In the genomic region with DNA sequence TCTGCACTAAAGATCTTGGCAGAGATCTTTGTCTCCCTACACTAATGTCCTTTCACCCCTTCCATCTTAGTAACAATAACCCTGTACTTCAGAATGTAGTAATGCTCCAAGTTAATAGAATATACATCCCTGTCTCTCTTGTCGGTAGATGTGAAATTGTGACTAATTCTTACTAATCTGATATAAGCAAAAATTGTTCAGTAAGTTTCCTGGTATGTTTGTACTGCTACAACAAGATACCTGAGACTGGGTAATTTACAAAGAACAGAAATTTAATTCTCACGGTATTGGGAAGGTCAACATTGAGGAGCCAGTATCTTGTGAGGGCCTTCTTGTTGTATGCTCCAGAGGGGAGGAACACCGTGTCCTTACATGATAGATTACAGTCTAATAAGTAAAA, we compare ENCODE assay signal across 39 cellular contexts.
"Had no signal": no experiment of that assay in that cellular context is flagged by ENCODE, and none has a peak within 500 bp of the region (broad histone marks: within the 10 kb centered on the region; RNA-seq: fewer than 3 reads in every experiment).

No MANE protein-coding gene starts in this region.

- H3K36me3 ChIP-seq: adrenal gland, ascending aorta, brain microvascular endothelial cell, breast epithelium, cardiac muscle cell had no signal

- FAIRE-seq: astrocyte had no signal

- H3K4me1 ChIP-seq: adrenal gland, ascending aorta, body of pancreas, breast epithelium had no signal

- H3K27ac Mint-ChIP-seq: activated naive CD4-positive, alpha-beta T cell treated with anti-CD3 and anti-CD28 coated beads for 36 hours; activated naive CD4-positive, alpha-beta T cell treated with anti-CD3 and anti-CD28 coated beads, Interleukin-2, amount 10 ng/mL, durations not matched to agents 7 days and 5 days; activated naive CD4-positive, alpha-beta T cell treated with anti-CD3 and anti-CD28 coated beads, Interleukin-2, amount 50 U/mL, for 24 hours; activated naive CD4-positive, alpha-beta T cell treated with anti-CD3 and anti-CD28 coated beads, Interleukin-2, amount 50 U/mL, for 72 hours; activated naive CD8-positive, alpha-beta T cell; activated naive CD8-positive, alpha-beta T cell treated with anti-CD3 and anti-CD28 coated beads for 36 hours; activated naive CD8-positive, alpha-beta T cell treated with anti-CD3 and anti-CD28 coated beads, Interleukin-2, amount 10 ng/mL, durations not matched to agents 7 days and 5 days; activated naive CD8-positive, alpha-beta T cell treated with anti-CD3 and anti-CD28 coated beads, Interleukin-2, amount 50 U/mL, for 24 hours; activated T-cell treated with anti-CD3 and anti-CD28 coated beads, Interleukin-2, amount 50 U/mL, for 24 hours; activated T-cell treated with anti-CD3 and anti-CD28 coated beads, Interleukin-2, amount 50 U/mL, for 72 hours; activated T-helper 1 cell treated with anti-CD3 and anti-CD28 coated beads, Interleukin-12 subunit alpha, Interleukin-12 subunit beta, Interleukin-2, Interleukin-4 antibody, amounts not matched to agents 30 ng/mL and 10 ng/mL and 1 ng/mL, durations not matched to agents 14 hours and 24 hours and 36 hours; activated T-helper 17 cell treated with anti-CD3 and anti-CD28 coated beads, Interleukin-2, amount 50 U/mL, for 72 hours; activated T-helper 2 cell treated with anti-CD3 and anti-CD28 coated beads, Interferon-gamma antibody, Interleukin-2, Interleukin-4, amounts not matched to agents 10 μg/mL and 5 μg/mL and 100 μg/mL, durations not matched to agents 14 hours and 24 hours and 36 hours; brain had no signal

- H3K36me3 Mint-ChIP-seq: activated naive CD4-positive, alpha-beta T cell treated with anti-CD3 and anti-CD28 coated beads, Interleukin-2, amount 10 ng/mL, durations not matched to agents 7 days and 5 days; activated naive CD4-positive, alpha-beta T cell treated with anti-CD3 and anti-CD28 coated beads, Interleukin-2, amount 50 U/mL, for 24 hours; activated naive CD4-positive, alpha-beta T cell treated with anti-CD3 and anti-CD28 coated beads, Interleukin-2, amount 50 U/mL, for 72 hours; activated naive CD8-positive, alpha-beta T cell treated with anti-CD3 and anti-CD28 coated beads for 36 hours; activated naive CD8-positive, alpha-beta T cell treated with anti-CD3 and anti-CD28 coated beads, Interleukin-2, amount 10 ng/mL, durations not matched to agents 7 days and 5 days; brain had no signal

- H3K27ac ChIP-seq: adrenal gland, ascending aorta, body of pancreas, brain microvascular endothelial cell, breast epithelium, cardiac muscle cell had no signal

- ATAC-seq: activated naive CD4-positive, alpha-beta T cell treated with anti-CD3 and anti-CD28 coated beads, Interleukin-2, amount 50 U/mL, for 72 hours; activated naive CD8-positive, alpha-beta T cell treated with anti-CD3 and anti-CD28 coated beads, Interleukin-2, amount 50 U/mL, for 24 hours; activated T-cell treated with anti-CD3 and anti-CD28 coated beads, Interleukin-2, amount 50 U/mL, for 4 hours; activated T-cell treated with anti-CD3 and anti-CD28 coated beads, Interleukin-2, amount 50 U/mL, for 72 hours; activated T-helper 17 cell treated with anti-CD3 and anti-CD28 coated beads, Interleukin-2, amount 50 U/mL, for 72 hours; body of pancreas had no signal

- H3K27me3 ChIP-seq: adrenal gland, ascending aorta, body of pancreas, brain microvascular endothelial cell, breast epithelium, cardiac muscle cell had no signal

- H3K9me3 ChIP-seq: adrenal gland, ascending aorta, body of pancreas, breast epithelium had no signal

- H3K9me3 Mint-ChIP-seq: brain had no signal

- H3K4me1 Mint-ChIP-seq: activated naive CD4-positive, alpha-beta T cell treated with anti-CD3 and anti-CD28 coated beads, Interleukin-2, amount 10 ng/mL, durations not matched to agents 7 days and 5 days; activated naive CD4-positive, alpha-beta T cell treated with anti-CD3 and anti-CD28 coated beads, Interleukin-2, amount 50 U/mL, for 24 hours; activated naive CD8-positive, alpha-beta T cell treated with anti-CD3 and anti-CD28 coated beads for 36 hours; activated naive CD8-positive, alpha-beta T cell treated with anti-CD3 and anti-CD28 coated beads, Interleukin-2, amount 10 ng/mL, durations not matched to agents 7 days and 5 days; activated naive CD8-positive, alpha-beta T cell treated with anti-CD3 and anti-CD28 coated beads, Interleukin-2, amount 50 U/mL, for 24 hours; activated T-helper 17 cell treated with anti-CD3 and anti-CD28 coated beads, Interleukin-2, amount 50 U/mL, for 72 hours; brain; central memory CD8-positive, alpha-beta T cell had no signal

- H3K4me3 Mint-ChIP-seq: activated naive CD4-positive, alpha-beta T cell treated with anti-CD3 and anti-CD28 coated beads for 36 hours; activated naive CD4-positive, alpha-beta T cell treated with anti-CD3 and anti-CD28 coated beads, Interleukin-2, amount 10 ng/mL, durations not matched to agents 7 days and 5 days; activated naive CD4-positive, alpha-beta T cell treated with anti-CD3 and anti-CD28 coated beads, Interleukin-2, amount 50 U/mL, for 24 hours; activated naive CD8-positive, alpha-beta T cell; activated naive CD8-positive, alpha-beta T cell treated with anti-CD3 and anti-CD28 coated beads for 36 hours; activated naive CD8-positive, alpha-beta T cell treated with anti-CD3 and anti-CD28 coated beads, Interleukin-2, amount 10 ng/mL, durations not matched to agents 7 days and 5 days; activated naive CD8-positive, alpha-beta T cell treated with anti-CD3 and anti-CD28 coated beads, Interleukin-2, amount 50 U/mL, for 24 hours; activated T-cell treated with anti-CD3 and anti-CD28 coated beads, Interleukin-2, amount 50 U/mL, for 24 hours; activated T-cell treated with anti-CD3 and anti-CD28 coated beads, Interleukin-2, amount 50 U/mL, for 4 hours; activated T-cell treated with anti-CD3 and anti-CD28 coated beads, Interleukin-2, amount 50 U/mL, for 72 hours; activated T-helper 1 cell treated with anti-CD3 and anti-CD28 coated beads, Interleukin-12 subunit alpha, Interleukin-12 subunit beta, Interleukin-2, Interleukin-4 antibody, amounts not matched to agents 30 ng/mL and 10 ng/mL and 1 ng/mL, durations not matched to agents 14 hours and 24 hours and 36 hours; activated T-helper 17 cell treated with anti-CD3 and anti-CD28 coated beads, Interleukin-2, amount 50 U/mL, for 72 hours; brain; central memory CD8-positive, alpha-beta T cell had no signal

- H3K4me3 ChIP-seq: adrenal gland, ascending aorta, body of pancreas, breast epithelium, cardiac muscle cell had no signal

- DNase-seq: activated effector memory CD4-positive, alpha-beta T cell treated with anti-CD3 and anti-CD28 coated beads, Interleukin-2, amount 50 U/mL, for 16 hours; activated effector memory CD4-positive, alpha-beta T cell treated with Interleukin-2 at 50 U/mL for 16 hours; activated gamma-delta T cell; activated gamma-delta T cell treated with Interleukin-2 at 50 U/mL for 16 hours; activated naive CD4-positive, alpha-beta T cell; activated naive CD4-positive, alpha-beta T cell treated with anti-CD3 and anti-CD28 coated beads for 36 hours; activated naive CD4-positive, alpha-beta T cell treated with anti-CD3 and anti-CD28 coated beads, Interleukin-2, amount 10 ng/mL, durations not matched to agents 7 days and 5 days; activated naive CD4-positive, alpha-beta T cell treated with anti-CD3 and anti-CD28 coated beads, Interleukin-2, amount 50 U/mL, for 16 hours; activated naive CD4-positive, alpha-beta T cell treated with Interleukin-2 at 50 U/mL for 16 hours; activated naive CD8-positive, alpha-beta T cell treated with anti-CD3 and anti-CD28 coated beads for 36 hours; activated naive CD8-positive, alpha-beta T cell treated with anti-CD3 and anti-CD28 coated beads, Interleukin-2, amount 10 ng/mL, durations not matched to agents 7 days and 5 days; activated naive CD8-positive, alpha-beta T cell treated with anti-CD3 and anti-CD28 coated beads, Interleukin-2, amount 50 U/mL, for 24 hours; activated T-cell treated with anti-CD3 and anti-CD28 coated beads, Interleukin-2, amount 50 U/mL, for 1 hour; activated T-cell treated with anti-CD3 and anti-CD28 coated beads, Interleukin-2, amount 50 U/mL, for 24 hours; activated T-cell treated with anti-CD3 and anti-CD28 coated beads, Interleukin-2, amount 50 U/mL, for 4 hours; activated T-cell treated with anti-CD3 and anti-CD28 coated beads, Interleukin-2, amount 50 U/mL, for 48 hours; activated T-cell treated with anti-CD3 and anti-CD28 coated beads, Interleukin-2, amount 50 U/mL, for 72 hours; adrenal gland; amniotic stem cell; amygdala; anterior cingulate cortex; aorta; body of pancreas; brain microvascular endothelial cell; caudate nucleus; central memory CD4-positive, alpha-beta T cell; cerebellar nuclear complex had no signal

- H3K27me3 Mint-ChIP-seq: activated naive CD4-positive, alpha-beta T cell treated with anti-CD3 and anti-CD28 coated beads, Interleukin-2, amount 10 ng/mL, durations not matched to agents 7 days and 5 days; activated naive CD4-positive, alpha-beta T cell treated with anti-CD3 and anti-CD28 coated beads, Interleukin-2, amount 50 U/mL, for 24 hours; activated naive CD8-positive, alpha-beta T cell; activated naive CD8-positive, alpha-beta T cell treated with anti-CD3 and anti-CD28 coated beads for 36 hours; activated naive CD8-positive, alpha-beta T cell treated with anti-CD3 and anti-CD28 coated beads, Interleukin-2, amount 10 ng/mL, durations not matched to agents 7 days and 5 days; activated naive CD8-positive, alpha-beta T cell treated with anti-CD3 and anti-CD28 coated beads, Interleukin-2, amount 50 U/mL, for 24 hours; activated T-cell treated with anti-CD3 and anti-CD28 coated beads, Interleukin-2, amount 50 U/mL, for 24 hours; activated T-helper 17 cell treated with anti-CD3 and anti-CD28 coated beads, Interleukin-2, amount 50 U/mL, for 72 hours; central memory CD8-positive, alpha-beta T cell had no signal
